Comparison of ENCODE assay signal across 11 cellular contexts in the genomic region with DNA sequence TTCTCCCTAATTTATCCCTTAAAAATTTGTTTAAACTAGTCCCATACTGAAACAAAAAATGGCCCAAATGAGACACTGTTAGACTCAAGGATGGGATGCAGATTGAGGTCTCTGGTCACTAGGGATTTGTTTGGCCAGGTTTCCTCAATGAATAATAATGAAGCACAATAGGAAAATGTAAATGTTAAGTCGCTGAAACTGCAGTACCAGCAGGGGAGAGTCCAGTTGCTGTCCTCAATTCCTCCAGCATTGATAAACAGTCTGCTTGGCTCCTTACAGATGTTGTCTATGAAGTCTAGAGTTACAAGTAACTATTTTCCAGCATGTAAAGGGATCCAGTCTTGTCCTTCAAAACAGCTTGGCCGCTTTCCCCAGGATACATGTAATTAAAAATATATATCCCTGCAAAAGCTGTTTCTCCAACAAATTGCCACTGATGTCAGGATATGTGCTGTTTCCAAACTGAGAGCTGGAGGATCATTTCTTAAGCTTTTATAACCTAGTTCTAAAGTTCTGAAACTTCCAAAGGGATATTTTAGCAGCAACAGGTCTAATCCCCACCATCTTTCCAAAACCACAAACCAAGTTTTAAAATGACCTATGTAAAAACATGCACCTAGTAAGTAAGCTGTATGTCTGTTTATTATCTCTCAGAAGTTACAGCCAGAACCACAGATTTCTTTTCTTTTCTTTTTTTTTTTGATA. TPM values are rescaled to one million over a fixed set of nuclear protein-coding genes. Genes with fewer than 3 reads are reported as not detected.
DNase-seq lines count a peak whose midpoint lies in the region; ATAC-seq and TF ChIP-seq lines count a peak whose summit lies in the region.
"Had no signal": no experiment of that assay in that cellular context is flagged by ENCODE, and none has a peak within 500 bp of the region (broad histone marks: within the 10 kb centered on the region; RNA-seq: fewer than 3 reads in every experiment).

No MANE protein-coding gene starts in this region.

- H3K36me3 Mint-ChIP-seq in Calu3 (ENCODE audit: insufficient read depth, unreplicated experiment) (peaks cover 23% of the 10 kb centered on the region), WTC11 (peaks cover 23% of the 10 kb centered on the region), immature natural killer cell (peaks cover 0 to 5% (median 0%) of the 10 kb centered on the region in 3 donors)
- no peaks in the 10 kb centered on the region for H3K36me3 Mint-ChIP-seq in activated CD8-positive, alpha-beta T cell treated with anti-CD3 and anti-CD28 coated beads, Interleukin-2, amount 10 ng/mL, durations not matched to agents 7 days and 5 days (ENCODE audit: low read depth)

- peaks cover 0 to 13% of the 10 kb centered on the region in 2 donors for H3K36me3 ChIP-seq in gastrocnemius medialis

- TF ChIP-seq CTCF in Calu3 (IDR thresholded peaks at IDR 0.05; ENCODE audit: unreplicated experiment) (no peak), WTC11 (IDR thresholded peaks at IDR 0.05) (no peak), gastrocnemius medialis (IDR thresholded peaks at IDR 0.05 in 4 of 5, conservative IDR thresholded peaks at IDR 0.05 in 1 of 5) (peak in 2 of 5 experiments; percentile 12 to 17), GM20000 (IDR thresholded peaks at IDR 0.05; ENCODE audit: extremely low read depth, missing control alignments) (no peak)

- H3K27ac ChIP-seq in gastrocnemius medialis: peak overlapping the region; percentile 93 to 100 (median 98)

- H3K9me3 Mint-ChIP-seq in Calu3 (ENCODE audit: low read depth, unreplicated experiment): no peaks in the 10 kb centered on the region
- no peaks in the 10 kb centered on the region for H3K9me3 Mint-ChIP-seq in WTC11
- peaks cover 0 to 2% (median 0%) of the 10 kb centered on the region in 6 donors for H3K9me3 Mint-ChIP-seq in immature natural killer cell
- no peaks in the 10 kb centered on the region for H3K9me3 Mint-ChIP-seq in activated CD8-positive, alpha-beta T cell treated with anti-CD3 and anti-CD28 coated beads, Interleukin-2, amount 10 ng/mL, durations not matched to agents 7 days and 5 days (ENCODE audit: insufficient read depth)

- peaks cover 62 to 74% of the 10 kb centered on the region in 2 donors for H3K4me1 ChIP-seq in gastrocnemius medialis

- peak overlapping the region; percentile 76 to 99 (median 88) for H3K4me3 ChIP-seq in gastrocnemius medialis

- H3K9me3 ChIP-seq in gastrocnemius medialis: no peaks in the 10 kb centered on the region

- H3K4me3 Mint-ChIP-seq in Calu3 (ENCODE audit: low read depth, unreplicated experiment) (no peak overlapping the region), WTC11 (peak overlapping the region; percentile 75), immature natural killer cell (peak overlapping the region in 3 of 5 donors; percentile 16 to 46 (median 33))
- no peak overlapping the region for H3K4me3 Mint-ChIP-seq in activated CD8-positive, alpha-beta T cell treated with anti-CD3 and anti-CD28 coated beads, Interleukin-2, amount 10 ng/mL, durations not matched to agents 7 days and 5 days

- H3K27ac Mint-ChIP-seq in Calu3 (ENCODE audit: unreplicated experiment) (no peak overlapping the region), WTC11 (no peak overlapping the region), immature natural killer cell (no peak overlapping the region)
- H3K27ac Mint-ChIP-seq in activated CD8-positive, alpha-beta T cell treated with anti-CD3 and anti-CD28 coated beads, Interleukin-2, amount 10 ng/mL, durations not matched to agents 7 days and 5 days: no peak overlapping the region

- TSS peak; percentile 26 for BruUV-seq in Calu3 (replicated peaks; lab: Mats Ljungman, UMichigan)

- POLR2A ChIA-PET in WTC11 (lab: Charles Lee): no interaction called here
- POLR2A ChIA-PET in activated CD8-positive, alpha-beta T cell treated with anti-CD3 and anti-CD28 coated beads, Interleukin-2, amount 10 ng/mL, durations not matched to agents 7 days and 5 days (lab: Charles Lee): interaction anchor here (0.7 kb wide), 1 partner anchor 649 kb away, joined by 3 read pairs; no protein-coding TSS in a partner anchor

- H3K27me3 ChIP-seq in gastrocnemius medialis: no peaks in the 10 kb centered on the region

- in situ Hi-C loops in gastrocnemius medialis (cut with MboI; ENCODE audit: low sequenced_read_pairs in 4 of 4): no loop called here

- H3K4me1 Mint-ChIP-seq in Calu3 (ENCODE audit: low read depth, unreplicated experiment) (peaks cover 14% of the 10 kb centered on the region), WTC11 (peaks cover 47% of the 10 kb centered on the region), immature natural killer cell (peaks cover 10 to 14% of the 10 kb centered on the region in 2 donors)
- peaks cover 13% of the 10 kb centered on the region for H3K4me1 Mint-ChIP-seq in activated CD8-positive, alpha-beta T cell treated with anti-CD3 and anti-CD28 coated beads, Interleukin-2, amount 10 ng/mL, durations not matched to agents 7 days and 5 days (ENCODE audit: low read depth)

- CTCF ChIA-PET in Calu3 (lab: Charles Lee): no interaction called here
- CTCF ChIA-PET in WTC11 (lab: Charles Lee): no interaction called here
- CTCF ChIA-PET in activated CD8-positive, alpha-beta T cell treated with anti-CD3 and anti-CD28 coated beads, Interleukin-2, amount 10 ng/mL, durations not matched to agents 7 days and 5 days (lab: Charles Lee): interaction anchor here (0.9 to 2.7 kb wide), 2 partner anchors 14 to 336 kb away, joined by 3 to 17 read pairs; no protein-coding TSS in a partner anchor

- DNase-seq in Calu3: no peak
- DNase-seq in WTC11 (ENCODE audit: low spot score): no peak
- no peak for DNase-seq in immature natural killer cell
- peak in 1 of 2 donors; percentile 19 for DNase-seq in gastrocnemius medialis
- no peak for DNase-seq in activated CD8-positive, alpha-beta T cell treated with anti-CD3 and anti-CD28 coated beads, Interleukin-2, amount 10 ng/mL, durations not matched to agents 7 days and 5 days
- DNase-seq in activated gamma-delta T cell (lab: John Stamatoyannopoulos, UW): no peak
- DNase-seq in NCI-H226: no peak
- no peak for DNase-seq in GM20000 (ENCODE audit: low spot score)
- DNase-seq: activated CD4-positive, alpha-beta T cell treated with anti-CD3 and anti-CD28 coated beads for 1 hour; DMS153; NCI-H187 had no signal

- intact Hi-C loops in Calu3 (cut with micrococcal nuclease; ENCODE audit: unreplicated experiment) (no loop called here), gastrocnemius medialis (cut with DNase I; ENCODE audit: low total_unique reads) (loop anchor here (10.0 kb wide), 1 partner anchor 708 kb away; the partner anchor contains the start of gene EED)

- peak in 1 of 2 donors; percentile 18 for TF ChIP-seq POLR2A in gastrocnemius medialis (IDR thresholded peaks at IDR 0.05)

- H3K27me3 Mint-ChIP-seq in Calu3 (ENCODE audit: unreplicated experiment): no peaks in the 10 kb centered on the region
- peaks cover 29% of the 10 kb centered on the region for H3K27me3 Mint-ChIP-seq in WTC11 (ENCODE audit: low read depth)
- H3K27me3 Mint-ChIP-seq in immature natural killer cell (ENCODE audit: low read depth in 3 of 3): peaks cover 6 to 14% (median 10%) of the 10 kb centered on the region in 3 donors
- H3K27me3 Mint-ChIP-seq in activated CD8-positive, alpha-beta T cell treated with anti-CD3 and anti-CD28 coated beads, Interleukin-2, amount 10 ng/mL, durations not matched to agents 7 days and 5 days (ENCODE audit: low read depth): peaks cover 60% of the 10 kb centered on the region

- ATAC-seq in WTC11: no peak
- ATAC-seq in gastrocnemius medialis: peak in 1 of 2 donors; percentile 33
- ATAC-seq in activated CD8-positive, alpha-beta T cell treated with anti-CD3 and anti-CD28 coated beads, Interleukin-2, amount 10 ng/mL, durations not matched to agents 7 days and 5 days: no peak

TF ChIP-seq in WTC11, 78 proteins besides CTCF, POLR2A, EP300 and RAD21 (continues in another document):
- no peak for TF ChIP-seq ARID4B (CRISPR knock-in tag; IDR thresholded peaks at IDR 0.05; ENCODE audit: borderline replicate concordance)
- no peak for TF ChIP-seq EMX1 (CRISPR knock-in tag; IDR thresholded peaks at IDR 0.05)
- no peak for TF ChIP-seq NFATC4 (CRISPR knock-in tag; IDR thresholded peaks at IDR 0.05)
- TF ChIP-seq, protein P1, sequence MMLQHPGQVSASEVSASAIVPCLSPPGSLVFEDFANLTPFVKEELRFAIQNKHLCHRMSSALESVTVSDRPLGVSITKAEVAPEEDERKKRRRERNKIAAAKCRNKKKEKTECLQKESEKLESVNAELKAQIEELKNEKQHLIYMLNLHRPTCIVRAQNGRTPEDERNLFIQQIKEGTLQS (CRISPR knock-in tag; conservative IDR thresholded peaks at IDR 0.05): no peak

RNA-seq across cellular contexts. Expression of gene FZD4, which starts 2.1 kb away (rescaled TPM):
- total RNA-seq in Calu3 (2022) (2.5 and 2.7 TPM in 2 replicates), WTC11 (2021) (7.7 to 9.8 TPM (median 9.2 TPM) in 3 replicates), gastrocnemius medialis (10 to 100 TPM; 31.7 to 52.2 (median 39.1) TPM)
- under 1 TPM in 1 of 3 donors, not detected in 2; 0.10 TPM for polyA plus RNA-seq in immature natural killer cell
- not detected for total RNA-seq in activated CD8-positive, alpha-beta T cell treated with anti-CD3 and anti-CD28 coated beads, Interleukin-2, amount 10 ng/mL, durations not matched to agents 7 days and 5 days

Comparison
In these comparisons a context has a peak if more than half of its experiments do, and no peak if none do; other contexts are left out.
1. H3K4me3 Mint-ChIP-seq: peak in WTC11 (single experiment) and immature natural killer cell (3 of 5); none in Calu3 (single experiment) and activated CD8-positive, alpha-beta T cell treated with anti-CD3 and anti-CD28 coated beads, Interleukin-2, amount 10 ng/mL, durations not matched to agents 7 days and 5 days (single experiment).